In the genomic region with DNA sequence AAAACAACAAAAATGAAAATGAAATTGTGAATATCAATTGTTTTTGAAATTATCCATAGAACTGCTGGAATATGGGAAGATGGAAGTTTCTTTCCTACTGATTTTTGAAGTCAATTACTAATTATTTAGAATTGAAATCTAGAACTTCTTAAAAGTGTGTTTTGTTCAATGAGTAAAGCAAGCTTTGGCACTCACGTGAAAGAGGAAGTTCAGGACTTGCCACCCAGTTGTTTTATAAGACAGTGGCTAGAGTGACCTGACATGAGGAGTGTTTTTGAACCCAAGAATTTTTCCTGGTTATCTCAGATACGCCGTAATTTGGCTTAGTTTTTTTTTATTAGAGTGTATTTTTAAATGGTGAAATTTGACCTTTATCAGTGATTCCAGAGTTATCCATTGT, we compare ENCODE assay signal across 14 cellular contexts. TPM values are rescaled to one million over a fixed set of nuclear protein-coding genes. Genes with fewer than 3 reads are reported as not detected.
DNase-seq lines count a peak whose midpoint lies in the region; FAIRE-seq and TF ChIP-seq lines count a peak whose summit lies in the region.
"Had no signal": no experiment of that assay in that cellular context is flagged by ENCODE, and none has a peak within 500 bp of the region (broad histone marks: within the 10 kb centered on the region; RNA-seq: fewer than 3 reads in every experiment).

No MANE protein-coding gene starts in this region.

- 35% methylated on average over 3 of the region's 3 CpGs for WGBS in HUES64
- WGBS in spleen, 5 donors = 27 to 56% (median 33%) methylated on average over 3 of the region's 3 CpGs
- WGBS in small intestine, 3 donors = 60 to 75% (median 66%) methylated on average over 3 of the region's 3 CpGs

- no peak overlapping the region for H3K27ac Mint-ChIP-seq in progenitor cell of endocrine pancreas
- H3K27ac Mint-ChIP-seq: activated naive CD4-positive, alpha-beta T cell treated with anti-CD3 and anti-CD28 coated beads, Interleukin-2, amount 50 U/mL, for 24 hours had no signal

- TF ChIP-seq POLR2A in spleen (IDR thresholded peaks at IDR 0.05) = no peak

- no TSS peak for BruUV-seq in PC-9 (replicated peaks; lab: Mats Ljungman, UMichigan)

- peaks cover 1% of the 10 kb centered on the region for H3K4me1 Mint-ChIP-seq in progenitor cell of endocrine pancreas (ENCODE audit: low read depth)

- no peaks in the 10 kb centered on the region for H4K20me1 ChIP-seq in PC-9 (ENCODE audit: insufficient read depth)

- H3K27ac ChIP-seq in HUES64 (ENCODE audit: low read depth, low read length) = no peak overlapping the region
- peak overlapping the region; percentile 80 for H3K27ac ChIP-seq in PC-9
- H3K27ac ChIP-seq in dorsolateral prefrontal cortex = peak overlapping the region in 31 of 59 donors; percentile 1 to 100 (median 39)
- H3K27ac ChIP-seq in spleen = peak overlapping the region in 7 of 8 donors; percentile 3 to 100 (median 95)
- no peak overlapping the region for H3K27ac ChIP-seq in small intestine (ENCODE audit: low read depth in 1 of 2, low read length in 1 of 2)

- peaks cover 9% of the 10 kb centered on the region; the same call in 1 of the 2 replicates for H3K27me3 ChIP-seq in HUES64 (ENCODE audit: insufficient read depth, low read length)
- H3K27me3 ChIP-seq in PC-9 (ENCODE audit: insufficient read depth, low read depth) = no peaks in the 10 kb centered on the region
- no peaks in the 10 kb centered on the region for H3K27me3 ChIP-seq in dorsolateral prefrontal cortex
- no peaks in the 10 kb centered on the region for H3K27me3 ChIP-seq in spleen (replicated peaks in 1 of 7)
- no peaks in the 10 kb centered on the region for H3K27me3 ChIP-seq in small intestine (ENCODE audit: control insufficient read depth in 2 of 2, insufficient read depth in 2 of 2, low read length in 2 of 2)

- TF ChIP-seq CTCF in PC-9 (conservative IDR thresholded peaks at IDR 0.05) (no peak), dorsolateral prefrontal cortex (IDR thresholded peaks at IDR 0.05 in 54 of 56, conservative IDR thresholded peaks at IDR 0.05 in 2 of 56; ENCODE audit: low read depth in 1 of 56, partially characterized antibody in 56 of 56) (no peak), spleen (IDR thresholded peaks at IDR 0.05 in 8 of 11, conservative IDR thresholded peaks at IDR 0.05 in 3 of 11) (no peak), progenitor cell of endocrine pancreas (IDR thresholded peaks at IDR 0.05; ENCODE audit: unreplicated experiment) (no peak)

- peak overlapping the region; percentile 24; the same call in 1 of the 2 replicates for H3K9ac ChIP-seq in HUES64 (ENCODE audit: low read depth, low read length)

- H3K27me3 Mint-ChIP-seq in progenitor cell of endocrine pancreas = no peaks in the 10 kb centered on the region
- H3K27me3 Mint-ChIP-seq: activated naive CD4-positive, alpha-beta T cell treated with anti-CD3 and anti-CD28 coated beads, Interleukin-2, amount 50 U/mL, for 24 hours had no signal

- no peaks in the 10 kb centered on the region for H3K9me2 ChIP-seq in PC-9 (ENCODE audit: insufficient read depth)

- CTCF ChIA-PET in PC-9 (lab: Charles Lee) = no interaction called here

- no peak for FAIRE-seq in small intestine (lab: Jason Lieb, UNC)
- FAIRE-seq: D721Med had no signal

- H3K36me3 ChIP-seq in HUES64 (ENCODE audit: insufficient read depth, low read length) (peaks cover 4% of the 10 kb centered on the region; the same call in 1 of the 2 replicates), PC-9 (ENCODE audit: low read depth) (peaks cover 42% of the 10 kb centered on the region), spleen (peaks cover 3 to 72% (median 33%) of the 10 kb centered on the region in 6 donors), small intestine (ENCODE audit: control insufficient read depth in 2 of 2, insufficient read depth in 2 of 2, low read length in 2 of 2) (peaks cover 3 to 15% of the 10 kb centered on the region in 2 donors)

- no peak overlapping the region for H2AFZ ChIP-seq in PC-9

- H3K4me3 ChIP-seq in HUES64 (ENCODE audit: low read length) (no peak overlapping the region), PC-9 (peak overlapping the region; percentile 35), dorsolateral prefrontal cortex (peak overlapping the region in 13 of 59 donors; percentile 3 to 99 (median 83)), spleen (peak overlapping the region in 4 of 8 donors; percentile 11 to 85 (median 76)), small intestine (ENCODE audit: low read depth in 1 of 2, low read length in 2 of 2) (no peak overlapping the region)

- H3K9me3 ChIP-seq in HUES64 (ENCODE audit: insufficient read depth, low read depth, low read length) (no peaks in the 10 kb centered on the region), PC-9 (ENCODE audit: insufficient read depth, low read depth) (no peaks in the 10 kb centered on the region), spleen (no peaks in the 10 kb centered on the region), small intestine (ENCODE audit: control insufficient read depth, low read depth) (no peaks in the 10 kb centered on the region)

- no peak overlapping the region for H3K4me3 Mint-ChIP-seq in progenitor cell of endocrine pancreas (ENCODE audit: low read depth)
- H3K4me3 Mint-ChIP-seq: activated naive CD4-positive, alpha-beta T cell treated with anti-CD3 and anti-CD28 coated beads, Interleukin-2, amount 50 U/mL, for 24 hours had no signal

- H3K4me1 ChIP-seq in HUES64 (ENCODE audit: insufficient read depth, low read length) (peaks cover 3% of the 10 kb centered on the region; the same call in 1 of the 2 replicates), PC-9 (replicated peaks; ENCODE audit: insufficient read depth) (peaks cover 32% of the 10 kb centered on the region), spleen (peaks cover 12 to 84% (median 41%) of the 10 kb centered on the region in 6 donors), small intestine (ENCODE audit: control insufficient read depth in 2 of 2, insufficient read depth in 1 of 2, low read depth in 1 of 2, low read length in 1 of 2) (peaks cover 0 to 3% of the 10 kb centered on the region in 2 donors)

- peak overlapping the region; percentile 87 for H3K4me2 ChIP-seq in PC-9

- DNase-seq in PC-9 (no peak), dorsolateral prefrontal cortex (no peak), spleen (no peak), progenitor cell of endocrine pancreas (ENCODE audit: low spot score, unreplicated experiment) (no peak), hepatic stellate cell (ENCODE audit: low spot score) (no peak), small intestine (no peak)
- DNase-seq: activated CD8-positive, alpha-beta memory T cell treated with anti-CD3 and anti-CD28 coated beads for 24 hours; effector CD8-positive, alpha-beta T cell; NCI-H1092 treated with DMSO at 0.1 percent for 48 hours; NCI-H69; T-helper 2 cell had no signal

- POLR2A ChIA-PET in PC-9 (lab: Charles Lee; ENCODE audit: unreplicated experiment) = no interaction called here

- H3F3A ChIP-seq in PC-9 (ENCODE audit: insufficient read depth, low read depth) = peaks cover 20% of the 10 kb centered on the region; the same call in 1 of the 2 replicates

- H3K36me3 Mint-ChIP-seq in progenitor cell of endocrine pancreas (ENCODE audit: insufficient read depth) = peaks cover 7% of the 10 kb centered on the region

- intact Hi-C loops in PC-9 (cut with micrococcal nuclease; ENCODE audit: unreplicated experiment) = no loop called here
- intact Hi-C loops in dorsolateral prefrontal cortex (cut with DNase I) = loop anchor here (5.0 to 10.0 kb wide), 3 partner anchors 44 to 326 kb away; a partner anchor contains a TSS
- intact Hi-C loops in spleen (cut with DNase I; ENCODE audit: low total_unique reads) = no loop called here

- peaks cover 56% of the 10 kb centered on the region for H3K79me2 ChIP-seq in PC-9 (ENCODE audit: low read depth)

- H3K9me3 Mint-ChIP-seq in progenitor cell of endocrine pancreas (ENCODE audit: low read depth) = no peaks in the 10 kb centered on the region
- H3K9me3 Mint-ChIP-seq: activated naive CD4-positive, alpha-beta T cell treated with anti-CD3 and anti-CD28 coated beads, Interleukin-2, amount 50 U/mL, for 24 hours had no signal

RNA-seq across cellular contexts. Expression of a gene that starts 3.5 kb away (rescaled TPM):
- polyA plus RNA-seq in HUES64 (2013, experiment 1 of 2) = 1.2 TPM
- 1.1 TPM for polyA plus RNA-seq in HUES64 (2013, experiment 2 of 2)
- total RNA-seq in PC-9 (2021) (8.5 and 8.8 TPM in 2 replicates), dorsolateral prefrontal cortex (10 to 100 TPM; 12.4 to 45.6 (median 20.6) TPM), spleen (100 to 1,000 TPM in 2 of 7 donors, 10 to 100 TPM in 5; 41.6 to 241 (median 90.3) TPM), progenitor cell of endocrine pancreas (9.2 and 10.8 TPM in 2 replicates)
- polyA plus RNA-seq in spleen (1 to 10 TPM; 2.7 to 7.2 (median 4.2) TPM), small intestine (10 to 100 TPM in 2 of 3 donors, 1 to 10 TPM in 1; 7.4 to 36.2 (median 35.6) TPM)

RNA-seq across cellular contexts. Expression of a gene that starts 24.6 kb away (rescaled TPM):
- 34.1 TPM for polyA plus RNA-seq in HUES64 (2013, experiment 1 of 2)
- 45.9 TPM for polyA plus RNA-seq in HUES64 (2013, experiment 2 of 2)
- 29.9 and 38.1 TPM in 2 replicates for total RNA-seq in PC-9 (2021)
- total RNA-seq in dorsolateral prefrontal cortex = 10 to 100 TPM; 37.8 to 95.6 (median 69.7) TPM
- 10 to 100 TPM; 34.9 to 62.9 (median 43.3) TPM for total RNA-seq in spleen
- polyA plus RNA-seq in spleen = 10 to 100 TPM; 28.0 to 41.5 (median 39.8) TPM
- total RNA-seq in progenitor cell of endocrine pancreas = 46.7 and 47.2 TPM in 2 replicates
- 10 to 100 TPM; 39.8 to 42.4 (median 40.0) TPM for polyA plus RNA-seq in small intestine

RNA-seq across cellular contexts. Expression of a gene that starts 43.0 kb away (rescaled TPM):
- polyA plus RNA-seq in HUES64 (2013, experiment 1 of 2) = 0.35 TPM
- polyA plus RNA-seq in HUES64 (2013, experiment 2 of 2) = 0.70 TPM
- total RNA-seq in PC-9 (2021) (0.30 and 0.48 TPM in 2 replicates), dorsolateral prefrontal cortex (10 to 100 TPM in 26 of 120 experiments, 1 to 10 TPM in 94; 5.0 to 15.7 (median 8.2) TPM), spleen (1 to 10 TPM; 2.7 to 5.3 (median 4.1) TPM), progenitor cell of endocrine pancreas (1.1 and 1.2 TPM in 2 replicates)
- polyA plus RNA-seq in spleen (1 to 10 TPM; 1.2 to 2.0 (median 1.9) TPM), small intestine (1 to 10 TPM; 1.5 to 3.5 (median 3.1) TPM)

Comparison
In these comparisons a context has a peak if more than half of its experiments do, and no peak if none do; other contexts are left out.
1. H3K27ac ChIP-seq: peak in PC-9 (single experiment), dorsolateral prefrontal cortex (31 of 59) and spleen (7 of 8); none in HUES64 (single experiment) and small intestine (0 of 2).
2. intact Hi-C loops: an anchor here in dorsolateral prefrontal cortex (5.0 to 10.0 kb wide); none called in PC-9 and spleen.